1 cellular context compared by ENCODE assay signal in the genomic region with DNA sequence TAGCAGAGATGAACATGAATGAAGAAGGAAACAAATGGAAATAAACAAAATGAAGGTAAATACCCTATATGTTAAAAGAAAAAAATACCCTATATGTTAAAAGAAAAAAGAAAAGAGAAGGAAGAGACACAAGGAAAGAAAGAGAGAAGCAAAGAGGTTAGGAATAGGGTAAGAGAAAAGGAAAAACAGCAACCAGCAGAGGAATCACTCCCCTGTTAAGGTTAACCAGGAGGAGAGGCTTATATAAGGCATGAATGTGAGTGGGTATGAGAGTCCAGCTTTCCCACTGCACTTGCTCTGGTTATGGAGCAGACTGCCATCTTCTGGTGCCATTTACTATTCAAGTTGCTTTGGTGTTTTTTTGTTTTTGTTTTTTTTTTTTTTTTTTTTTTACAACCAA.
TF ChIP-seq lines count a peak whose summit lies in the region.

No MANE protein-coding gene starts in this region.

TF ChIP-seq in A549, 52 proteins besides CTCF, POLR2A, EP300 and RAD21:
- TF ChIP-seq FOXS1 (CRISPR knock-in tag; IDR thresholded peaks at IDR 0.05) (no peak), SMC3 (IDR thresholded peaks at IDR 0.05) (peak; percentile 38)
